19 cellular contexts compared by ENCODE assay signal in the genomic region with DNA sequence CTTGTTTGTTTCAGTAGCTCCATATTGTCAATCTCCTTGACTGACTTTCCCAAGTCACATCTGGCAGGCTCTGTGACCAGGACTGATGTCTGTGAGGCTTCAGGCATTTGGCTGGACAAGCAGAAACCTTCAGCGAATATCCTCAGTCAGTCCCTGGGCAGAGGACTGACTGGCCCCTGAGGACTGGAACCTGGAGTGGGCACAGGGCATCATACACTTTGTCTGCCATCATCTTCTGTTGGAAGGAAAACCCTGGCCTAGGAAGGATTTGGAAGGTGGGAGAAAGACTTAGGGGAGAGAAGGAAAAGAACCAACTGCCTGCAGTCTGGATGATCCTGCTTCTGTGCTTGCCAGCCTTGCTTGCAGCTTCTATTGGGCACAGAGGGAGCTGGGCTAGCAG.
"Had no signal": no experiment of that assay in that cellular context is flagged by ENCODE, and none has a peak within 500 bp of the region (broad histone marks: within the 10 kb centered on the region; RNA-seq: fewer than 3 reads in every experiment).

No MANE protein-coding gene starts in this region.

- H3K36me3 Mint-ChIP-seq: IgD-negative memory B cell had no signal

- H3K9ac ChIP-seq: KMS-11, SK-N-SH had no signal

- H3K4me3 ChIP-seq: K562 had no signal

- H3K4me2 ChIP-seq: KMS-11, SK-N-SH had no signal

- H3K27me3 Mint-ChIP-seq: IgD-negative memory B cell had no signal

- DNase-seq: Kasumi-1, MM.1S, NCI-H1092 treated with DMSO at 0.1 percent for 48 hours, NCI-H1436, NCI-H187, NCI-H2029, NCI-H2081 treated with DMSO at 0.1 percent for 48 hours, NCI-H2171, NCI-H226, NCI-H446, NCI-H510A treated with DMSO at 0.1 percent for 48 hours, NCI-H526, RPMI8226, SHP77, SK-N-SH had no signal

- H3K27ac Mint-ChIP-seq: IgD-negative memory B cell had no signal

- H3K4me1 Mint-ChIP-seq: IgD-negative memory B cell had no signal

- H3K9me3 ChIP-seq: SK-N-SH had no signal

- H3K27ac ChIP-seq: HL-60, KMS-11 had no signal
